15 cellular contexts compared by ENCODE assay signal in genomic region chr6:3309391-3310050, GRCh38. TPM values are rescaled to one million over a fixed set of nuclear protein-coding genes. Genes with fewer than 3 reads are reported as not detected.
DNase-seq lines count a peak whose midpoint lies in the region; ATAC-seq and TF ChIP-seq lines count a peak whose summit lies in the region.
"Had no signal": no experiment of that assay in that cellular context is flagged by ENCODE, and none has a peak within 500 bp of the region (broad histone marks: within the 10 kb centered on the region; RNA-seq: fewer than 3 reads in every experiment).

No MANE protein-coding gene starts in this region.

- H3K9me3 Mint-ChIP-seq in activated naive CD8-positive, alpha-beta T cell treated with anti-CD3 and anti-CD28 coated beads, Interleukin-2, amount 10 ng/mL, durations not matched to agents 7 days and 5 days: peaks cover 3% of the 10 kb centered on the region
- H3K9me3 Mint-ChIP-seq in activated naive CD8-positive, alpha-beta T cell treated with anti-CD3 and anti-CD28 coated beads, Interleukin-2, amount 50 U/mL, for 24 hours: no peaks in the 10 kb centered on the region
- peaks cover 8% of the 10 kb centered on the region for H3K9me3 Mint-ChIP-seq in chondrocyte (ENCODE audit: low read depth)
- H3K9me3 Mint-ChIP-seq in stimulated activated effector memory CD8-positive, alpha-beta T cell treated with anti-CD3 and anti-CD28 coated beads, Interleukin-12 subunit alpha, Interleukin-12 subunit beta, amount 100 ng/mL, for 72 hours: peaks cover 5% of the 10 kb centered on the region
- H3K9me3 Mint-ChIP-seq: activated T-cell treated with anti-CD3 and anti-CD28 coated beads, Interleukin-2, amount 50 U/mL, for 24 hours had no signal

- TF ChIP-seq CTCF in chondrocyte (IDR thresholded peaks at IDR 0.05): no peak

- no peak overlapping the region for H3K4me3 Mint-ChIP-seq in activated naive CD8-positive, alpha-beta T cell treated with anti-CD3 and anti-CD28 coated beads, Interleukin-2, amount 10 ng/mL, durations not matched to agents 7 days and 5 days
- no peak overlapping the region for H3K4me3 Mint-ChIP-seq in activated naive CD8-positive, alpha-beta T cell treated with anti-CD3 and anti-CD28 coated beads, Interleukin-2, amount 50 U/mL, for 24 hours
- H3K4me3 Mint-ChIP-seq in chondrocyte (ENCODE audit: unreplicated experiment): no peak overlapping the region
- no peak overlapping the region for H3K4me3 Mint-ChIP-seq in stimulated activated effector memory CD8-positive, alpha-beta T cell treated with anti-CD3 and anti-CD28 coated beads, Interleukin-12 subunit alpha, Interleukin-12 subunit beta, amount 100 ng/mL, for 72 hours
- H3K4me3 Mint-ChIP-seq: activated T-cell treated with anti-CD3 and anti-CD28 coated beads, Interleukin-2, amount 50 U/mL, for 24 hours had no signal

- no peaks in the 10 kb centered on the region for H3K36me3 Mint-ChIP-seq in activated naive CD8-positive, alpha-beta T cell treated with anti-CD3 and anti-CD28 coated beads, Interleukin-2, amount 10 ng/mL, durations not matched to agents 7 days and 5 days
- no peaks in the 10 kb centered on the region for H3K36me3 Mint-ChIP-seq in activated naive CD8-positive, alpha-beta T cell treated with anti-CD3 and anti-CD28 coated beads, Interleukin-2, amount 50 U/mL, for 24 hours (ENCODE audit: low read depth)
- peaks cover 8% of the 10 kb centered on the region for H3K36me3 Mint-ChIP-seq in chondrocyte (ENCODE audit: low read depth)
- no peaks in the 10 kb centered on the region for H3K36me3 Mint-ChIP-seq in stimulated activated effector memory CD8-positive, alpha-beta T cell treated with anti-CD3 and anti-CD28 coated beads, Interleukin-12 subunit alpha, Interleukin-12 subunit beta, amount 100 ng/mL, for 72 hours

- peaks cover 5% of the 10 kb centered on the region for H3K27me3 Mint-ChIP-seq in activated naive CD8-positive, alpha-beta T cell treated with anti-CD3 and anti-CD28 coated beads, Interleukin-2, amount 10 ng/mL, durations not matched to agents 7 days and 5 days
- no peaks in the 10 kb centered on the region for H3K27me3 Mint-ChIP-seq in activated naive CD8-positive, alpha-beta T cell treated with anti-CD3 and anti-CD28 coated beads, Interleukin-2, amount 50 U/mL, for 24 hours
- no peaks in the 10 kb centered on the region for H3K27me3 Mint-ChIP-seq in chondrocyte (ENCODE audit: low read depth)

- no peak for DNase-seq in activated naive CD8-positive, alpha-beta T cell treated with anti-CD3 and anti-CD28 coated beads, Interleukin-2, amount 10 ng/mL, durations not matched to agents 7 days and 5 days
- no peak for DNase-seq in activated naive CD8-positive, alpha-beta T cell treated with anti-CD3 and anti-CD28 coated beads, Interleukin-2, amount 50 U/mL, for 24 hours
- DNase-seq in NCI-H2171 treated with DMSO at 0.1 percent for 48 hours (lab: John Stamatoyannopoulos, UW) (peak; percentile 88), chondrocyte (ENCODE audit: low spot score) (peak; percentile 49), GM03348 (ENCODE audit: low spot score) (no peak), dermis blood vessel endothelial cell (no peak)
- DNase-seq in stimulated activated effector memory CD8-positive, alpha-beta T cell treated with anti-CD3 and anti-CD28 coated beads, Interleukin-12 subunit alpha, Interleukin-12 subunit beta, amount 100 ng/mL, for 72 hours (ENCODE audit: low spot score in 2 of 2): no peak
- DNase-seq: activated CD4-positive, alpha-beta T cell treated with anti-CD3 and anti-CD28 coated beads for 48 hours; activated T-cell treated with anti-CD3 and anti-CD28 coated beads, Interleukin-2, amount 50 U/mL, for 24 hours; amniotic stem cell; glutamatergic neuron; midbrain; NK-92 treated with Interleukin-12 subunit alpha and Interleukin-12 subunit beta, amount 100 ng/mL, for 24 hours; Right ventricle myocardium superior had no signal

- no peaks in the 10 kb centered on the region for H3K4me1 Mint-ChIP-seq in activated naive CD8-positive, alpha-beta T cell treated with anti-CD3 and anti-CD28 coated beads, Interleukin-2, amount 10 ng/mL, durations not matched to agents 7 days and 5 days
- H3K4me1 Mint-ChIP-seq in activated naive CD8-positive, alpha-beta T cell treated with anti-CD3 and anti-CD28 coated beads, Interleukin-2, amount 50 U/mL, for 24 hours: no peaks in the 10 kb centered on the region
- H3K4me1 Mint-ChIP-seq in chondrocyte (ENCODE audit: low read depth): peaks cover 10% of the 10 kb centered on the region
- H3K4me1 Mint-ChIP-seq in stimulated activated effector memory CD8-positive, alpha-beta T cell treated with anti-CD3 and anti-CD28 coated beads, Interleukin-12 subunit alpha, Interleukin-12 subunit beta, amount 100 ng/mL, for 72 hours: no peaks in the 10 kb centered on the region

- peak overlapping the region; percentile 24 for H3K27ac Mint-ChIP-seq in activated naive CD8-positive, alpha-beta T cell treated with anti-CD3 and anti-CD28 coated beads, Interleukin-2, amount 10 ng/mL, durations not matched to agents 7 days and 5 days
- H3K27ac Mint-ChIP-seq in activated naive CD8-positive, alpha-beta T cell treated with anti-CD3 and anti-CD28 coated beads, Interleukin-2, amount 50 U/mL, for 24 hours: no peak overlapping the region
- no peak overlapping the region for H3K27ac Mint-ChIP-seq in chondrocyte (ENCODE audit: unreplicated experiment)
- no peak overlapping the region for H3K27ac Mint-ChIP-seq in stimulated activated effector memory CD8-positive, alpha-beta T cell treated with anti-CD3 and anti-CD28 coated beads, Interleukin-12 subunit alpha, Interleukin-12 subunit beta, amount 100 ng/mL, for 72 hours
- H3K27ac Mint-ChIP-seq: activated T-cell treated with anti-CD3 and anti-CD28 coated beads, Interleukin-2, amount 50 U/mL, for 24 hours had no signal

- POLR2A ChIA-PET in activated naive CD8-positive, alpha-beta T cell treated with anti-CD3 and anti-CD28 coated beads, Interleukin-2, amount 10 ng/mL, durations not matched to agents 7 days and 5 days (lab: Charles Lee): no interaction called here

- ATAC-seq in activated naive CD8-positive, alpha-beta T cell treated with anti-CD3 and anti-CD28 coated beads, Interleukin-2, amount 10 ng/mL, durations not matched to agents 7 days and 5 days (ENCODE audit: low read depth): no peak
- no peak for ATAC-seq in activated naive CD8-positive, alpha-beta T cell treated with anti-CD3 and anti-CD28 coated beads, Interleukin-2, amount 50 U/mL, for 24 hours
- peak; percentile 22 for ATAC-seq in stimulated activated effector memory CD8-positive, alpha-beta T cell treated with anti-CD3 and anti-CD28 coated beads, Interleukin-12 subunit alpha, Interleukin-12 subunit beta, amount 100 ng/mL, for 72 hours
- ATAC-seq in HG02571 (IDR thresholded peaks at IDR 0.05; ENCODE audit: unreplicated experiment): no peak

RNA-seq across cellular contexts. Expression of gene PSMG4, which starts 50.8 kb away (rescaled TPM):
- total RNA-seq in activated naive CD8-positive, alpha-beta T cell treated with anti-CD3 and anti-CD28 coated beads, Interleukin-2, amount 10 ng/mL, durations not matched to agents 7 days and 5 days: 10 to 100 TPM; 26.8 to 29.1 TPM
- total RNA-seq in chondrocyte (16.2 to 24.7 TPM (median 17.2 TPM) in 3 replicates), dermis blood vessel endothelial cell (31.8 and 33.5 TPM in 2 replicates)

Comparison
In these comparisons a context has a peak if more than half of its experiments do, and no peak if none do; other contexts are left out.
1. DNase-seq: peak in NCI-H2171 treated with DMSO at 0.1 percent for 48 hours (single experiment) and chondrocyte (single experiment); none in activated naive CD8-positive, alpha-beta T cell treated with anti-CD3 and anti-CD28 coated beads, Interleukin-2, amount 10 ng/mL, durations not matched to agents 7 days and 5 days (single experiment), activated naive CD8-positive, alpha-beta T cell treated with anti-CD3 and anti-CD28 coated beads, Interleukin-2, amount 50 U/mL, for 24 hours (single experiment), stimulated activated effector memory CD8-positive, alpha-beta T cell treated with anti-CD3 and anti-CD28 coated beads, Interleukin-12 subunit alpha, Interleukin-12 subunit beta, amount 100 ng/mL, for 72 hours (0 of 2), GM03348 (single experiment) and dermis blood vessel endothelial cell (single experiment).